8 cellular contexts compared by ENCODE assay signal in the genomic region with DNA sequence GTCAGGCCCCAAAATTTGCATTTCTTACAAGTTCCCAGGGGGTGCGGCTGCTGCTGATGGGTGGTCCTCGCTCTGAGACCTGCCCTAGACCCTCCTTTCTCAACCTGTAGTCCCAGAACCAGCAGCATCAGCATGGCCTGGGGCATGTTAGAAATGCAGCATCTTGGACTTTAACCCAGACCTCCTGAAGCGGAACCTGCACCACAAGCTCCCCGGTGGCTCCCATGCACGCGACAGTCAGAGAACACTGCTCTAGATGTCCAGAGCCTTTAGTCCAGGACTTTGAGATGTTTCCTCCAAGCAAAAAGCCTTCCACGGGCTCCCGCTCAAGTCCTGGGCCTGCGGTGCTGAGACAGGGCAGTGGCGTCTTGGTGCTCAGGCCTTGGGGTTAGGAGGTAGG.
DNase-seq lines count a peak whose midpoint lies in the region; ATAC-seq, FAIRE-seq and TF ChIP-seq lines count a peak whose summit lies in the region.
"Not testable (repeated sequence)": the region's sequence is repeated elsewhere in the genome, so short reads cannot be mapped to it uniquely, and the experiment has no call there.

No MANE protein-coding gene starts in this region.

- TF ChIP-seq POLR2A in GM12878 (IDR thresholded peaks at IDR 0.05; ENCODE audit: low read depth, low read length): not testable (repeated sequence)

- H4K20me1 ChIP-seq in GM12878 (ENCODE audit: control insufficient read depth, insufficient read depth): not testable (repeated sequence)

- CTCF ChIA-PET in GM12878 (lab: Yijun Ruan, JAX): interaction anchor here (1.2 kb wide), 1 partner anchor 13 kb away, joined by 3 read pairs; no protein-coding TSS in a partner anchor

- not testable (repeated sequence) for H3K36me3 Mint-ChIP-seq in stimulated activated effector memory CD8-positive, alpha-beta T cell treated with anti-CD3 and anti-CD28 coated beads, Interleukin-12 subunit alpha, Interleukin-12 subunit beta, amount 100 ng/mL, for 72 hours

- not testable (repeated sequence) for DNase-seq in GM12878 (ENCODE audit: low read depth, low spot score); bronchial epithelial cell (ENCODE audit: low read depth); neuronal stem cell (ENCODE audit: low spot score); stimulated activated effector memory CD8-positive, alpha-beta T cell treated with anti-CD3 and anti-CD28 coated beads, Interleukin-12 subunit alpha, Interleukin-12 subunit beta, amount 100 ng/mL, for 72 hours (ENCODE audit: low spot score in 2 of 2)
- DNase-seq in left kidney (ENCODE audit: low read depth, low spot score): peak; percentile 12

- TF ChIP-seq CTCF in GM12878 (IDR thresholded peaks at IDR 0.05 in 2 of 3, conservative IDR thresholded peaks at IDR 0.05 in 1 of 3; ENCODE audit: control insufficient read depth in 2 of 3, extremely low read depth in 1 of 3, insufficient read depth in 1 of 3, low read depth in 3 of 3, low read length in 3 of 3); bronchial epithelial cell (IDR thresholded peaks at IDR 0.05; ENCODE audit: insufficient read depth, low read length, severe bottlenecking): not testable (repeated sequence)

- not testable (repeated sequence) for H3K79me1 ChIP-seq in neuronal stem cell (ENCODE audit: low read depth, low read length)

- H3K4ac ChIP-seq in neuronal stem cell (ENCODE audit: low read length): peak overlapping the region; percentile 60

- not testable (repeated sequence) for H3K4me3 Mint-ChIP-seq in stimulated activated effector memory CD8-positive, alpha-beta T cell treated with anti-CD3 and anti-CD28 coated beads, Interleukin-12 subunit alpha, Interleukin-12 subunit beta, amount 100 ng/mL, for 72 hours

- not testable (repeated sequence) for H3K4me2 ChIP-seq in GM12878 (ENCODE audit: control insufficient read depth, insufficient read depth); neuronal stem cell (ENCODE audit: insufficient read depth, low read length, poor library complexity, severe bottlenecking)

- H3K27ac Mint-ChIP-seq in stimulated activated effector memory CD8-positive, alpha-beta T cell treated with anti-CD3 and anti-CD28 coated beads, Interleukin-12 subunit alpha, Interleukin-12 subunit beta, amount 100 ng/mL, for 72 hours: not testable (repeated sequence)

- not testable (repeated sequence) for FAIRE-seq in GM12878 (lab: Jason Lieb, UNC)
- FAIRE-seq in bronchial epithelial cell (lab: Jason Lieb, UNC): peak; percentile 90

- H3K4me1 Mint-ChIP-seq in stimulated activated effector memory CD8-positive, alpha-beta T cell treated with anti-CD3 and anti-CD28 coated beads, Interleukin-12 subunit alpha, Interleukin-12 subunit beta, amount 100 ng/mL, for 72 hours: not testable (repeated sequence)

- not testable (repeated sequence) for H2BK120ac ChIP-seq in neuronal stem cell (ENCODE audit: low read depth, low read length)

- intact Hi-C loops in GM12878 (cut with micrococcal nuclease; ENCODE audit: unreplicated experiment): not testable (repeated sequence)

- H3K27ac ChIP-seq in GM12878 (ENCODE audit: control insufficient read depth, insufficient read depth); neuronal stem cell (replicated peaks; ENCODE audit: low read length): not testable (repeated sequence)

- not testable (repeated sequence) for H2BK5ac ChIP-seq in neuronal stem cell (ENCODE audit: low read length)

- H2AFZ ChIP-seq in GM12878 (ENCODE audit: control insufficient read depth, low read depth, low read length); neuronal stem cell (ENCODE audit: low read length): not testable (repeated sequence)

- not testable (repeated sequence) for H3K79me2 ChIP-seq in GM12878 (ENCODE audit: control insufficient read depth, insufficient read depth, low read length)

- H3K9me3 Mint-ChIP-seq in stimulated activated effector memory CD8-positive, alpha-beta T cell treated with anti-CD3 and anti-CD28 coated beads, Interleukin-12 subunit alpha, Interleukin-12 subunit beta, amount 100 ng/mL, for 72 hours: not testable (repeated sequence)

- H3K14ac ChIP-seq in neuronal stem cell (ENCODE audit: low read length): not testable (repeated sequence)

- H4K8ac ChIP-seq in neuronal stem cell (ENCODE audit: low read depth, low read length): peak overlapping the region; percentile 25

- WGBS in GM12878 (ENCODE audit: insufficient coverage, insufficient replicate concordance, low lambda C conversion rate, missing lambda C conversion rate): 50% methylated on average over 10 of the region's 10 CpGs
- WGBS in neuronal stem cell (ENCODE audit: extremely low coverage in 2 of 2, insufficient read length in 2 of 2, insufficient replicate concordance in 1 of 2), 2 donors: no CpG with 5 or more reads among the region's 10 CpGs

- in situ Hi-C loops in GM12878 (cut with MboI): not testable (repeated sequence)

- H3K4me3 ChIP-seq in GM12878; bronchial epithelial cell (ENCODE audit: low read depth, low read length); neuronal stem cell (ENCODE audit: low read length in 2 of 2): not testable (repeated sequence)

- peak overlapping the region; percentile 59 for H3K18ac ChIP-seq in neuronal stem cell (ENCODE audit: low read length)

- H2AK5ac ChIP-seq in neuronal stem cell (ENCODE audit: low read depth, low read length): not testable (repeated sequence)

- RAD21 ChIA-PET in GM12878 (lab: Charles Lee; ENCODE audit: unreplicated experiment): not testable (repeated sequence)

- BruUV-seq in GM12878 (replicated peaks; lab: Mats Ljungman, UMichigan): not testable (repeated sequence)

- POLR2A ChIA-PET in GM12878 (lab: Charles Lee): not testable (repeated sequence)

- H3K23ac ChIP-seq in neuronal stem cell (ENCODE audit: low read depth, low read length, poor library complexity): peak overlapping the region; percentile 52

- not testable (repeated sequence) for H3K36me3 ChIP-seq in GM12878 (ENCODE audit: control insufficient read depth in 2 of 2, insufficient read depth in 2 of 2, low read length in 1 of 2); bronchial epithelial cell (ENCODE audit: control insufficient read depth, insufficient read depth, low read length); neuronal stem cell (replicated peaks in 1 of 2; ENCODE audit: control insufficient read depth in 2 of 2, insufficient read depth in 2 of 2, low read length in 2 of 2)

- TF ChIP-seq RAD21 in GM12878 (IDR thresholded peaks at IDR 0.05; ENCODE audit: insufficient read depth, low read depth, low read length): not testable (repeated sequence)

- not testable (repeated sequence) for TF ChIP-seq EP300 in GM12878 (IDR thresholded peaks at IDR 0.05; ENCODE audit: borderline replicate concordance in 1 of 2, control insufficient read depth in 1 of 2, low read depth in 2 of 2, low read length in 2 of 2)

- H3K27me3 ChIP-seq in GM12878 (replicated peaks in 1 of 2; ENCODE audit: control insufficient read depth in 2 of 2, insufficient read depth in 2 of 2, low read length in 1 of 2); bronchial epithelial cell (ENCODE audit: control insufficient read depth, insufficient read depth, low read length); neuronal stem cell (ENCODE audit: control insufficient read depth in 3 of 3, insufficient read depth in 3 of 3, low read depth in 1 of 3, low read length in 3 of 3): not testable (repeated sequence)

- not testable (repeated sequence) for H4K91ac ChIP-seq in neuronal stem cell (ENCODE audit: low read depth, low read length, poor library complexity)

- not testable (repeated sequence) for H3K9ac ChIP-seq in GM12878 (ENCODE audit: control insufficient read depth, insufficient read depth, low read length); neuronal stem cell (ENCODE audit: low read depth, low read length, poor library complexity)

- not testable (repeated sequence) for H2BK15ac ChIP-seq in neuronal stem cell (ENCODE audit: low read length)

- ATAC-seq in GM19023 (IDR thresholded peaks at IDR 0.05; ENCODE audit: unreplicated experiment) (peak; percentile 76), GM19025 (IDR thresholded peaks at IDR 0.05; ENCODE audit: low read depth, unreplicated experiment) (peak; percentile 59), HG02798 (IDR thresholded peaks at IDR 0.05; ENCODE audit: poor library complexity, unreplicated experiment) (peak; percentile 45), GM12878 (peak; percentile 48)
- peak; percentile 8 for ATAC-seq in stimulated activated effector memory CD8-positive, alpha-beta T cell treated with anti-CD3 and anti-CD28 coated beads, Interleukin-12 subunit alpha, Interleukin-12 subunit beta, amount 100 ng/mL, for 72 hours

- SMC1A ChIA-PET in GM12878 (lab: Charles Lee; ENCODE audit: uncharacterized antibody, unreplicated experiment): interaction anchor here (4.4 kb wide), 1 partner anchor 13 kb away, joined by 14 read pairs; no protein-coding TSS in a partner anchor

- H2BK12ac ChIP-seq in neuronal stem cell (ENCODE audit: low read length): not testable (repeated sequence)

- H3K9me3 ChIP-seq in GM12878 (replicated peaks; ENCODE audit: control insufficient read depth, insufficient read depth, low read length); neuronal stem cell (replicated peaks in 1 of 2; ENCODE audit: control insufficient read depth in 2 of 2, insufficient read depth in 1 of 2, low read depth in 1 of 2, low read length in 2 of 2): not testable (repeated sequence)

- not testable (repeated sequence) for H3K4me1 ChIP-seq in GM12878 (ENCODE audit: control insufficient read depth, insufficient read depth, low read length); neuronal stem cell (ENCODE audit: control insufficient read depth in 2 of 2, insufficient read depth in 1 of 2, low read depth in 1 of 2, low read length in 2 of 2)

TF ChIP-seq in GM12878, 131 proteins besides CTCF, POLR2A, EP300 and RAD21:
- peak; percentile 21 for TF ChIP-seq MEF2B (IDR thresholded peaks at IDR 0.05; ENCODE audit: partially characterized antibody, poor library complexity, severe bottlenecking)
TF ChIP-seq in GM12878: peak in this region for 1; not testable (repeated sequence) for 130.

Comparison
In these comparisons a context has a peak if more than half of its experiments do, and no peak if none do; other contexts are left out.
1. ATAC-seq: peak in every context shown above with its lines; median percentile 76 in GM19023; 59 in GM19025; 48 in GM12878; 45 in HG02798; 8 in stimulated activated effector memory CD8-positive, alpha-beta T cell treated with anti-CD3 and anti-CD28 coated beads, Interleukin-12 subunit alpha, Interleukin-12 subunit beta, amount 100 ng/mL, for 72 hours.